Comparison of ENCODE assay signal across 8 cellular contexts in genomic region chrX:153635788-153636668, GRCh38. TPM values are rescaled to one million over a fixed set of nuclear protein-coding genes. Genes with fewer than 3 reads are reported as not detected.
DNase-seq lines count a peak whose midpoint lies in the region; FAIRE-seq and TF ChIP-seq lines count a peak whose summit lies in the region.

No MANE protein-coding gene starts in this region.

- in situ Hi-C loops in ACHN (cut with HindIII; ENCODE audit: low pct_ligation_motif_present, low pct_unique_long_range_greater_than_20kb, low sequenced_read_pairs): no loop called here
- in situ Hi-C loops in G401 (cut with HindIII; ENCODE audit: low sequenced_read_pairs): no loop called here

- H3K27ac ChIP-seq in small intestine (ENCODE audit: low read depth in 1 of 2, low read length in 1 of 2): no peak overlapping the region
- no peak overlapping the region for H3K27ac ChIP-seq in prostate gland

- no peaks in the 10 kb centered on the region for H3K36me3 ChIP-seq in small intestine (ENCODE audit: control insufficient read depth in 2 of 2, insufficient read depth in 2 of 2, low read length in 2 of 2)
- no peaks in the 10 kb centered on the region for H3K36me3 ChIP-seq in prostate gland

- no peak for FAIRE-seq in small intestine (lab: Jason Lieb, UNC)
- no peak for FAIRE-seq in GM19239 (lab: Jason Lieb, UNC)

- H3K27me3 ChIP-seq in small intestine (ENCODE audit: control insufficient read depth in 2 of 2, insufficient read depth in 2 of 2, low read length in 2 of 2): no peaks in the 10 kb centered on the region
- H3K27me3 ChIP-seq in prostate gland (replicated peaks; ENCODE audit: insufficient read depth): no peaks in the 10 kb centered on the region

- TF ChIP-seq POLR2A in prostate gland (IDR thresholded peaks at IDR 0.05): no peak

- no peak overlapping the region for H3K4me3 ChIP-seq in small intestine (ENCODE audit: low read depth in 1 of 2, low read length in 2 of 2)
- no peak overlapping the region for H3K4me3 ChIP-seq in prostate gland

- no peaks in the 10 kb centered on the region for H3K4me1 ChIP-seq in small intestine (ENCODE audit: control insufficient read depth in 2 of 2, insufficient read depth in 1 of 2, low read depth in 1 of 2, low read length in 1 of 2)
- H3K4me1 ChIP-seq in prostate gland (replicated peaks): no peaks in the 10 kb centered on the region

- intact Hi-C loops in prostate gland (cut with DNase I): no loop called here

- peak; percentile 68 for DNase-seq in ACHN
- DNase-seq in G401 (ENCODE audit: low spot score): peak; percentile 6
- peak; percentile 49 for DNase-seq in NCI-H69 (lab: John Stamatoyannopoulos, UW)
- peak; percentile 66 for DNase-seq in ecto neural progenitor cell (ENCODE audit: low spot score)
- peak; percentile 25 for DNase-seq in small intestine
- no peak for DNase-seq in GM19239 (ENCODE audit: insufficient read length, low spot score)
- no peak for DNase-seq in prostate gland (ENCODE audit: low spot score)
- DNase-seq in putamen (ENCODE audit: low spot score): no peak

- TF ChIP-seq CTCF in prostate gland (IDR thresholded peaks at IDR 0.05): no peak

- no peaks in the 10 kb centered on the region for H3K9me3 ChIP-seq in small intestine (ENCODE audit: control insufficient read depth, low read depth)
- H3K9me3 ChIP-seq in prostate gland: no peaks in the 10 kb centered on the region

- 70 to 79% (median 73%) methylated on average over 18 to 21 of the region's 21 CpGs for WGBS in small intestine, 3 donors
- WGBS in prostate gland: 92% methylated on average over 12 of the region's 21 CpGs

RNA-seq across cellular contexts. Expression of gene DUSP9, which starts 11.0 kb away (rescaled TPM):
- 0.20 and 2.5 TPM in 2 replicates for total RNA-seq in G401 (2014; rRNA removed; shearing (Covaris generic))
- polyA plus RNA-seq in small intestine: under 1 TPM in 1 of 3 donors, not detected in 2; 0.06 TPM
- total RNA-seq in prostate gland: 1 to 10 TPM in 1 of 2 donors, not detected in 1; 3.5 TPM

RNA-seq across cellular contexts. Expression of gene CCNQ, which starts 37.1 kb away (rescaled TPM):
- 43.7 and 62.8 TPM in 2 replicates for total RNA-seq in G401 (2014; rRNA removed; shearing (Covaris generic))
- polyA plus RNA-seq in small intestine: 10 to 100 TPM; 30.7 to 41.9 (median 38.2) TPM
- 10 to 100 TPM; 33.8 to 55.9 TPM for total RNA-seq in prostate gland

RNA-seq across cellular contexts. Expression of gene PNCK, which starts 37.6 kb away (rescaled TPM):
- total RNA-seq in G401 (2014; rRNA removed; shearing (Covaris generic)): 0.74 TPM in 1 of 2 replicates, not detected in the other
- polyA plus RNA-seq in small intestine: 1 to 10 TPM in 2 of 3 donors, not detected in 1; 1.1 to 1.4 TPM
- 10 to 100 TPM in 1 of 2 donors, 1 to 10 TPM in 1; 8.5 to 50.6 TPM for total RNA-seq in prostate gland

RNA-seq across cellular contexts. Expression of gene SLC6A8, which starts 51.7 kb away (rescaled TPM):
- 13.1 and 14.5 TPM in 2 replicates for total RNA-seq in G401 (2014; rRNA removed; shearing (Covaris generic))
- 10 to 100 TPM; 34.0 to 74.9 (median 43.5) TPM for polyA plus RNA-seq in small intestine
- total RNA-seq in prostate gland: 10 to 100 TPM; 25.4 to 95.4 TPM

Comparison
In these comparisons a context has a peak if more than half of its experiments do, and no peak if none do; other contexts are left out.
1. DNase-seq: peak in ACHN (single experiment), G401 (single experiment), NCI-H69 (single experiment), ecto neural progenitor cell (single experiment) and small intestine (single experiment); none in GM19239 (single experiment), prostate gland (single experiment) and putamen (single experiment).